In genomic region chr19:771332-771785, GRCh38 we compare ENCODE assay signal across 1 cellular context.
TF ChIP-seq lines count a peak whose summit lies in the region.

No MANE protein-coding gene starts in this region.

TF ChIP-seq in K562, 482 proteins besides CTCF, POLR2A, EP300 and RAD21 (continues in another document):
- TF ChIP-seq ZBTB40 (IDR thresholded peaks at IDR 0.05) (0 out of 2 replicates have a peak, but pooled peaks have one; percentile 33), ZBTB40 (CRISPR knock-in tag; IDR thresholded peaks at IDR 0.05) (no peak), GTF3C2 (IDR thresholded peaks at IDR 0.05; ENCODE audit: borderline replicate concordance, extremely low read depth, insufficient read length) (no peak), FOXK1 (CRISPR knock-in tag; IDR thresholded peaks at IDR 0.05; ENCODE audit: borderline replicate concordance) (no peak), ETV1 (tag; conservative IDR thresholded peaks at IDR 0.05; ENCODE audit: low read depth) (peak; percentile 91), CBX1 (IDR thresholded peaks at IDR 0.05; ENCODE audit: low read depth) (peak; percentile 27; the same call in 1 of the 2 replicates), ARID1B (IDR thresholded peaks at IDR 0.05) (peak; percentile 41; the same call in 1 of the 2 replicates), CHD4 (IDR thresholded peaks at IDR 0.05; ENCODE audit: insufficient read depth, insufficient replicate concordance, low read depth, low read length, poor library complexity, severe bottlenecking) (peak; percentile 74), AFF1 (IDR thresholded peaks at IDR 0.05; ENCODE audit: low read depth in 1 of 2, partially characterized antibody in 2 of 2) (peak in 1 of 2 experiments; percentile 35), ZFP36 (IDR thresholded peaks at IDR 0.05; ENCODE audit: low read depth, low read length, partially characterized antibody) (peak; percentile 96), NBN (IDR thresholded peaks at IDR 0.05; ENCODE audit: low read depth) (peak; percentile 40; the same call in 1 of the 2 replicates), POLR2B (IDR thresholded peaks at IDR 0.05; ENCODE audit: low read depth, partially characterized antibody) (no peak), RCOR1 (IDR thresholded peaks at IDR 0.05; ENCODE audit: borderline replicate concordance in 1 of 2, low read depth in 2 of 2, low read length in 2 of 2) (peak in 1 of 2 experiments; percentile 64; a peak in 1 of 4 replicates), MEF2D (tag; conservative IDR thresholded peaks at IDR 0.05; ENCODE audit: low read depth) (no peak), KAT2B (IDR thresholded peaks at IDR 0.05; ENCODE audit: low read depth, low read length) (no peak), CXXC5 (CRISPR knock-in tag; IDR thresholded peaks at IDR 0.05) (peak; percentile 33; the same call in 1 of the 2 replicates), YY1 (IDR thresholded peaks at IDR 0.05; ENCODE audit: borderline replicate concordance in 1 of 3, control insufficient read depth in 1 of 3, extremely low read depth in 1 of 3, insufficient read depth in 3 of 3, insufficient read length in 1 of 3, insufficient replicate concordance in 2 of 3, low read depth in 1 of 3, low read length in 2 of 3) (peak in 2 of 3 experiments; percentile 60 to 66), PCBP1 (IDR thresholded peaks at IDR 0.05; ENCODE audit: low read depth, low read length, poor library complexity, severe bottlenecking) (peak; percentile 71), TAF15 (IDR thresholded peaks at IDR 0.05; ENCODE audit: low read depth, low read length) (no peak), COPS2 (conservative IDR thresholded peaks at IDR 0.05) (no peak), RBM25 (IDR thresholded peaks at IDR 0.05; ENCODE audit: low read depth, low read length, severe bottlenecking) (peak; percentile 95), SMARCA5 (IDR thresholded peaks at IDR 0.05) (no peak), ZNF232 (CRISPR knock-in tag; IDR thresholded peaks at IDR 0.05) (no peak), ETS1 (conservative IDR thresholded peaks at IDR 0.05; ENCODE audit: control insufficient read depth, low read depth, low read length) (peak; percentile 47; the same call in 1 of the 2 replicates), GABPA (tag; conservative IDR thresholded peaks at IDR 0.05; ENCODE audit: low read depth) (peak; percentile 74), ZNF507 (tag; conservative IDR thresholded peaks at IDR 0.05) (no peak), ZNF551 (CRISPR knock-in tag; IDR thresholded peaks at IDR 0.05) (no peak), PHF20 (IDR thresholded peaks at IDR 0.05; ENCODE audit: partially characterized antibody) (peak; percentile 21), MTA2 (IDR thresholded peaks at IDR 0.05; ENCODE audit: low read depth) (0 out of 2 replicates have a peak, but pooled peaks have one; percentile 6), DEAF1 (CRISPR knock-in tag; IDR thresholded peaks at IDR 0.05) (peak; percentile 58; the same call in 1 of the 2 replicates), JUND (IDR thresholded peaks at IDR 0.05; ENCODE audit: borderline replicate concordance, low read depth, low read length) (0 out of 2 replicates have a peak, but pooled peaks have one; percentile 20), JUND (tag; IDR thresholded peaks at IDR 0.05; ENCODE audit: borderline replicate concordance, low read depth, low read length) (peak; percentile 12; the same call in 1 of the 3 replicates), WHSC1 (IDR thresholded peaks at IDR 0.05; ENCODE audit: low read length) (no peak), CBX3 (IDR thresholded peaks at IDR 0.05; ENCODE audit: borderline replicate concordance in 1 of 2, low read length in 2 of 2) (no peak), MLLT1 (IDR thresholded peaks at IDR 0.05) (0 out of 4 replicates have a peak, but pooled peaks of 1 of the 2 experiments have one; percentile 45), ETV5 (CRISPR knock-in tag; IDR thresholded peaks at IDR 0.05; ENCODE audit: low read depth) (peak; percentile 81), ZNF175 (CRISPR knock-in tag; IDR thresholded peaks at IDR 0.05; ENCODE audit: low read depth) (0 out of 2 replicates have a peak, but pooled peaks have one; percentile 36)
